ENCODE assay signal across 1 cellular context in genomic region chr5:32709789-32710334, GRCh38.
TF ChIP-seq lines count a peak whose summit lies in the region.

No MANE protein-coding gene starts in this region.

TF ChIP-seq in HepG2, 621 proteins besides CTCF, POLR2A, EP300 and RAD21 (continued from another document):
- TF ChIP-seq ZFP91 (CRISPR knock-in tag; IDR thresholded peaks at IDR 0.05; ENCODE audit: borderline replicate concordance) (peak; percentile 55; the same call in 1 of the 2 replicates), GRHL1 (CRISPR knock-in tag; conservative IDR thresholded peaks at IDR 0.05) (no peak), TAF1 (CRISPR knock-in tag; IDR thresholded peaks at IDR 0.05) (0 out of 2 replicates have a peak, but pooled peaks have one; percentile 12), ZNF687 (CRISPR knock-in tag; IDR thresholded peaks at IDR 0.05) (peak; percentile 43), NCOA2 (CRISPR knock-in tag; IDR thresholded peaks at IDR 0.05) (no peak), ZNF512 (CRISPR knock-in tag; IDR thresholded peaks at IDR 0.05) (no peak), PAX8 (CRISPR knock-in tag; IDR thresholded peaks at IDR 0.05; ENCODE audit: borderline replicate concordance) (no peak), TRIM24 (CRISPR knock-in tag; IDR thresholded peaks at IDR 0.05) (no peak)
